Comparison of ENCODE assay signal across 23 cellular contexts in the genomic region with DNA sequence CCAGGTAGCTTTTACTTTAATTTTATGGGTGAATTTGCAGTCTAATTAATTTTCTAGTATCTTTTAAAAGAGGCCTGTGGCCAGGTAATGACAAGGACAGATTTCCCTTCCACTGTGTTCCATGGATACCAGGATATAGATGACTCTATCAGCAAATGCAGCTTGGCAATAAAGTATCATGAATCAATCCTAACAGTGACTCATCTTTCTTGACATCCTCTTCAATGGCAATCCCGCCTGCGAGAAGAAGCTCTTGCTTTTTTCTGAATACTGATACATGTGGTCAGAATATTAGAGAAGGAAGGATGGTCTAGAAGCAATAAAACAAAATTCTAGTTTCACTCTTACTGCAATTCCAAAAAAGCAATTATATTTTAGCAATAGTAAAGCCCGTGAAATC.
"Had no signal": no experiment of that assay in that cellular context is flagged by ENCODE, and none has a peak within 500 bp of the region (broad histone marks: within the 10 kb centered on the region; RNA-seq: fewer than 3 reads in every experiment).

No MANE protein-coding gene starts in this region.

- ATAC-seq: heart right ventricle; left ventricle myocardium superior; lower lobe of right lung; naive thymus-derived CD8-positive, alpha-beta T cell; pancreas; right lobe of liver; stimulated activated naive B cell treated with anti-CD40 and anti-IgM and Interleukin-4, amounts not matched to agents 10 μg/mL and 1 μg/mL and 100 μg/mL, for 72 hours had no signal

- H3K4me3 ChIP-seq: dorsolateral prefrontal cortex, esophagus muscularis mucosa, heart right ventricle, lower lobe of right lung, pancreas, right lobe of liver, thoracic aorta, tibial nerve, upper lobe of left lung had no signal

- H3K27me3 ChIP-seq: dorsolateral prefrontal cortex, esophagus muscularis mucosa, heart right ventricle, right lobe of liver, tibial nerve, upper lobe of left lung had no signal

- H3K36me3 ChIP-seq: esophagus muscularis mucosa, heart right ventricle, lower lobe of right lung, pancreas, right lobe of liver, thoracic aorta, tibial nerve, upper lobe of left lung had no signal

- H3K9me3 ChIP-seq: esophagus muscularis mucosa, heart right ventricle, lower lobe of right lung, pancreas, right lobe of liver, thoracic aorta, tibial nerve, upper lobe of left lung had no signal

- H3K27ac ChIP-seq: dorsolateral prefrontal cortex, esophagus muscularis mucosa, heart right ventricle, lower lobe of right lung, pancreas, right lobe of liver, thoracic aorta, tibial nerve, upper lobe of left lung had no signal

- DNase-seq: dorsolateral prefrontal cortex; effector CD8-positive, alpha-beta T cell; endodermal cell; foreskin melanocyte; glutamatergic neuron; heart right ventricle; hippocampal formation; islet precursor cell; left ventricle myocardium superior; lower lobe of right lung; naive thymus-derived CD8-positive, alpha-beta T cell; nephron progenitor cell; pancreas; retina; right lobe of liver; small intestine; stimulated activated CD4-positive, alpha-beta T cell treated with anti-CD3 and anti-CD28 coated beads, Interleukin-15, amount 100 ng/mL, for 24 hours; stimulated activated CD4-positive, alpha-beta T cell treated with anti-CD3 and anti-CD28 coated beads, Interleukin-2, amount 100 ng/mL, for 48 hours; stimulated activated naive B cell treated with anti-CD40 and anti-IgM and Interleukin-4, amounts not matched to agents 10 μg/mL and 1 μg/mL and 100 μg/mL, for 72 hours; upper lobe of left lung had no signal

- H3K4me1 ChIP-seq: esophagus muscularis mucosa, heart right ventricle, lower lobe of right lung, pancreas, right lobe of liver, tibial nerve, upper lobe of left lung had no signal
